ENCODE assay signal across 8 cellular contexts in the genomic region with DNA sequence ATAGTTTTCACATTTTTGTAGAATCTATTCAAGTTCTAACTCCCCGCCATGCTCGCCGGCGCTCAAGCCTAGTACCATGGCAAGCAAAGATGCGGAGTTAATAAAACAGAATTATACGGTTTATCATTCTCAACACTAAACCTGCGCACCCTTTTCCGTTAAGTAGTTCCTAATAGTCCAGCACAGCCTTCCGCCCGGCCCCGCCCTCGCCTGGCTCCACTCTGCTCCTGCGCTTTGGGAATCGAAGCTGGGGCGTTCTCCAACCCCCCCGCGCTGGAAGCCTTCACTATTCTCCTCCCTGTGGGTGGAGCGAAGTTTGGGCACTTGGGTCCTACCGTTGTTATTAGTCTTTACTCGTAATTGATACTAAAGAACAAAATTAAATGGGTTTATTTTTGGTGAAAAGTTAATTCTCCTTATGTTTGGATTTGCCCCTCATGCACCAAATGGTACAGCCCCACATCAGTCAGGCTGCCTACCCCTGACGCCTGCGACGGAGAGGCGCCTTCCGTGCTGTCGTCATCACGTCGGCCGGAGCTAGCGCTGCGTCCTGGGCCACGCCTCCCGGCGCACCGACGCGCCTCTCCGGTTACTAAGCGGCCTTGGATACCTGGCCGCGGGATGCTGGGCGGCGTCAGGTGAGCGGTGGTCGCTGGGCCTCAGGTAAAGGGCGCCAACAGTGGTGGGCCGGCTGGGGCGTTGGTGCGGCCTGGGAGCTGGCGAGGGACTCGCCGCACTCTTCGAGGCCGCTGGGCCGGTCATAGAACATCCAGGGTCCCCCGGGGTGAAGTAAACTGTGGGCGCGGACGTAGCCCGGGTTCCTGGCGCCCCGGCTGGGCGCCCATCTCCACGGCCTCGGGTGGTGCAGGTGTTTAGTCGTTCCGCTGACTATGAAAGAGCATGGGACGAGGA. TPM values are rescaled to one million over a fixed set of nuclear protein-coding genes. Genes with fewer than 3 reads are reported as not detected.
DNase-seq lines count a peak whose midpoint lies in the region; ATAC-seq and TF ChIP-seq lines count a peak whose summit lies in the region.

A gene with protein sequence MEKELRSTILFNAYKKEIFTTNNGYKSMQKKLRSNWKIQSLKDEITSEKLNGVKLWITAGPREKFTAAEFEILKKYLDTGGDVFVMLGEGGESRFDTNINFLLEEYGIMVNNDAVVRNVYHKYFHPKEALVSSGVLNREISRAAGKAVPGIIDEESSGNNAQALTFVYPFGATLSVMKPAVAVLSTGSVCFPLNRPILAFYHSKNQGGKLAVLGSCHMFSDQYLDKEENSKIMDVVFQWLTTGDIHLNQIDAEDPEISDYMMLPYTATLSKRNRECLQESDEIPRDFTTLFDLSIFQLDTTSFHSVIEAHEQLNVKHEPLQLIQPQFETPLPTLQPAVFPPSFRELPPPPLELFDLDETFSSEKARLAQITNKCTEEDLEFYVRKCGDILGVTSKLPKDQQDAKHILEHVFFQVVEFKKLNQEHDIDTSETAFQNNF (plus strand): TSS at position 546 of the 912 bp plus-strand sequence. CDS start 3,762 bp downstream, outside the sequence.

- TF ChIP-seq CTCF in GM12875 (IDR thresholded peaks at IDR 0.05; ENCODE audit: borderline replicate concordance, insufficient read depth, low read depth, low read length) (no peak), adrenal gland (IDR thresholded peaks at IDR 0.05) (no peak), heart left ventricle (IDR thresholded peaks at IDR 0.05) (no peak), upper lobe of left lung (IDR thresholded peaks at IDR 0.05) (peak in 1 of 6 experiments; percentile 12)

- H3K27ac ChIP-seq in adrenal gland (peak within 1 kb of the TSS in 4 of 5 donors; percentile 60 to 92 (median 74)), heart left ventricle (peak within 1 kb of the TSS; percentile 66 to 94 (median 88)), upper lobe of left lung (peak within 1 kb of the TSS; percentile 75 to 91 (median 80))

- POLR2A ChIA-PET in T-cell (lab: Charles Lee) = interaction anchor here (0.6 to 1.5 kb wide), 3 partner anchors 63 to 359 kb away, joined by 3 to 6 read pairs (median 3); no protein-coding TSS in a partner anchor

- intact Hi-C loops in adrenal gland (cut with DNase I) (no loop called here), heart left ventricle (cut with DNase I) (loop anchor here in 3 of 10 donors (2.0 to 10.0 kb wide), 4 partner anchors 53 to 136 kb away; a partner anchor contains a TSS), posterior cingulate gyrus (cut with DNase I) (loop anchor here (2.0 kb wide), 4 partner anchors 26 to 132 kb away; no protein-coding TSS in a partner anchor)

- H3K36me3 ChIP-seq in adrenal gland (replicated peaks in 1 of 2) (peaks cover 0 to 13% of the 10 kb centered on the region in 2 donors), heart left ventricle (peaks cover 0 to 17% (median 12%) of the 10 kb centered on the region in 9 donors), upper lobe of left lung (peaks cover 0 to 13% (median 4%) of the 10 kb centered on the region in 4 donors)

- peaks cover 6 to 7% of the 10 kb centered on the region in 2 donors for H3K27me3 Mint-ChIP-seq in T-cell

- peak within 1 kb of the TSS; percentile 96 to 97 for H3K27ac Mint-ChIP-seq in T-cell

- no peaks in the 10 kb centered on the region for H3K9me3 ChIP-seq in adrenal gland (replicated peaks in 1 of 3)
- H3K9me3 ChIP-seq in heart left ventricle = no peaks in the 10 kb centered on the region
- H3K9me3 ChIP-seq in upper lobe of left lung = no peaks in the 10 kb centered on the region

- WGBS in adrenal gland, 4 donors = 0 to 2% (median 0%) methylated on average over 25 to 68 of the region's 68 CpGs
- 0 to 1% (median 1%) methylated on average over 44 to 68 of the region's 68 CpGs for WGBS in heart left ventricle, 4 donors
- WGBS in upper lobe of left lung, 2 donors = 0 to 1% methylated on average over 26 to 46 of the region's 68 CpGs

- peaks cover 16 to 30% (median 18%) of the 10 kb centered on the region in 3 donors for H3K4me1 Mint-ChIP-seq in T-cell

- H3K4me3 Mint-ChIP-seq in T-cell = peak within 1 kb of the TSS; percentile 87 to 94 (median 92)

- CTCF ChIA-PET in T-cell (lab: Charles Lee) = interaction anchor here (0.6 to 1.2 kb wide), 5 partner anchors 75 to 1295 kb away, joined by 3 to 5 read pairs (median 3); a partner anchor contains a TSS

- ATAC-seq in HG02798 (IDR thresholded peaks at IDR 0.05; ENCODE audit: poor library complexity, unreplicated experiment) (peak; percentile 99), T-cell (replicated peaks in 1 of 4) (peak; percentile 97 to 98 (median 98)), heart left ventricle (peak; percentile 99 to 100 (median 100)), upper lobe of left lung (ENCODE audit: low FRiP score in 2 of 2) (peak; percentile 99 to 100)

- peaks cover 5% of the 10 kb centered on the region for H3K36me3 Mint-ChIP-seq in T-cell

- H3K4me1 ChIP-seq in adrenal gland (replicated peaks in 1 of 2) (peaks cover 5 to 18% of the 10 kb centered on the region in 2 donors), heart left ventricle (peaks cover 3 to 22% (median 13%) of the 10 kb centered on the region in 12 donors), upper lobe of left lung (peaks cover 13 to 20% (median 18%) of the 10 kb centered on the region in 4 donors)

- DNase-seq in NCI-H1436 treated with DMSO at 0.1 percent for 48 hours (lab: John Stamatoyannopoulos, UW) = peak; percentile 83
- DNase-seq in T-cell = peak; percentile 72 to 94 (median 86)
- DNase-seq in adrenal gland = peak; percentile 91 to 97 (median 95)
- DNase-seq in heart left ventricle = peak; percentile 95
- DNase-seq in posterior cingulate gyrus = peak; percentile 89 to 99 (median 92)
- DNase-seq in upper lobe of left lung = peak; percentile 95 to 98

- TF ChIP-seq EP300 in upper lobe of left lung (IDR thresholded peaks at IDR 0.05) = no peak

- peak within 1 kb of the TSS; percentile 64 for H3K4me3 ChIP-seq in GM12875 (ENCODE audit: low read depth, low read length)
- H3K4me3 ChIP-seq in adrenal gland = peak within 1 kb of the TSS in 3 of 4 donors; percentile 44 to 95 (median 49)
- H3K4me3 ChIP-seq in heart left ventricle = peak within 1 kb of the TSS; percentile 68 to 99 (median 85)
- H3K4me3 ChIP-seq in upper lobe of left lung = peak within 1 kb of the TSS; percentile 52 to 92 (median 84)

- H3K27me3 ChIP-seq in adrenal gland (no peaks in the 10 kb centered on the region), heart left ventricle (no peaks in the 10 kb centered on the region), upper lobe of left lung (no peaks in the 10 kb centered on the region)

- TF ChIP-seq POLR2A in adrenal gland (IDR thresholded peaks at IDR 0.05) = peak in 1 of 2 donors; percentile 54
- TF ChIP-seq POLR2A in heart left ventricle (IDR thresholded peaks at IDR 0.05) = peak in 1 of 2 donors; percentile 49
- peak in 1 of 4 donors; percentile 73 for TF ChIP-seq POLR2A in upper lobe of left lung (IDR thresholded peaks at IDR 0.05)

- no peaks in the 10 kb centered on the region for H3K9me3 Mint-ChIP-seq in T-cell

RNA-seq across cellular contexts. Expression of the gene that starts here (rescaled TPM):
- total RNA-seq in T-cell (10 to 100 TPM; 11.4 to 16.0 (median 13.9) TPM), adrenal gland (10 to 100 TPM; 12.5 to 41.4 (median 22.8) TPM), heart left ventricle (10 to 100 TPM in 2 of 9 donors, 1 to 10 TPM in 7; 4.2 to 15.5 (median 5.7) TPM), upper lobe of left lung (10 to 100 TPM; 16.8 to 25.2 (median 18.5) TPM)
- polyA plus RNA-seq in adrenal gland (10 to 100 TPM; 17.7 to 29.8 (median 17.8) TPM), heart left ventricle (1 to 10 TPM; 4.8 to 6.3 TPM)

Comparison
In these comparisons a context has a peak if more than half of its experiments do, and no peak if none do; other contexts are left out.
1. Peak in every context shown above with its lines: DNase-seq, ATAC-seq, H3K4me3 ChIP-seq and H3K27ac ChIP-seq.